Comparison of ENCODE assay signal across 8 cellular contexts in the genomic region with DNA sequence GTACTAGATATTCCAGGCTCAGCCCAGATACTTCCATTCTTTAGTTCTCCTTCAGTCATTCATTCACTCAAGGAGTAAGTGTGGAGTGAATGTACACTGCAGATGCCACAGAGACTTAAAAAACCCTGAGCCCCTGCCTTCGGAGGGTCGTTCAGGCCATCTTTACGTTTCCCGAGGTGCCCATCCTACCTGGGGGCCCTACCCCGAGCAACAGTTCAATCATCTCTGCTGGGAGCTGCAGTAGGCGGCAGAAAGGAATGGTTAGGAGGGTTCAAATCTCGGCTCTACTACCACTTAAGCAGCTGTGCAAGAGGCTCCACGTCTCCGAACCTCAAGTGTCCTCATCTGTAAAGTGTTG.
A peak's percentile ranks its signal among the peaks of the same experiment; 100 is the strongest.
DNase-seq lines count a peak whose midpoint lies in the region; ATAC-seq and TF ChIP-seq lines count a peak whose summit lies in the region.

No MANE protein-coding gene starts in this region.

- no peak for TF ChIP-seq CTCF in cardiac fibroblast (IDR thresholded peaks at IDR 0.05; ENCODE audit: low read depth, low read length)

- peaks cover 15% of the 10 kb centered on the region for H3K4me1 ChIP-seq in ACC112 (ENCODE audit: control insufficient read depth, insufficient read depth, low read length, unreplicated experiment)
- peaks cover 9 to 11% of the 10 kb centered on the region in 2 donors for H3K4me1 ChIP-seq in mucosa of rectum (ENCODE audit: control insufficient read depth in 2 of 2, insufficient read depth in 2 of 2, low read length in 2 of 2)

- H3K9ac ChIP-seq in mucosa of rectum (ENCODE audit: low read depth in 1 of 2, low read length in 2 of 2) = peak overlapping the region; percentile 95 to 98

- H3K27ac ChIP-seq in ACC112 (ENCODE audit: low read depth, low read length) (peak overlapping the region; percentile 81), mucosa of rectum (ENCODE audit: low read depth in 2 of 2, low read length in 2 of 2) (peak overlapping the region; percentile 69 to 78)

- peak; percentile 21 for ATAC-seq in HG03066 (IDR thresholded peaks at IDR 0.05; ENCODE audit: low read depth, unreplicated experiment)
- no peak for ATAC-seq in GM18870 (IDR thresholded peaks at IDR 0.05; ENCODE audit: unreplicated experiment)
- no peak for ATAC-seq in GM19351 (IDR thresholded peaks at IDR 0.05; ENCODE audit: unreplicated experiment)

- peak overlapping the region; percentile 86 for H3K4me3 ChIP-seq in ACC112 (ENCODE audit: low read depth, low read length)
- H3K4me3 ChIP-seq in cardiac fibroblast (replicated peaks in 1 of 2; ENCODE audit: low read depth in 2 of 2, low read length in 2 of 2) = peak overlapping the region; percentile 91 to 99
- peak overlapping the region; percentile 80 to 90 for H3K4me3 ChIP-seq in mucosa of rectum (ENCODE audit: low read length in 2 of 2)

- no peak for DNase-seq in cardiac fibroblast (ENCODE audit: low read depth in 2 of 2)
- DNase-seq in NCI-H82 (lab: John Stamatoyannopoulos, UW) = no peak
- DNase-seq in AG08395 (ENCODE audit: low spot score) = no peak

- H2AFZ ChIP-seq in ACC112 (ENCODE audit: low read length, unreplicated experiment) = no peak overlapping the region

- H3K9me3 ChIP-seq in mucosa of rectum (ENCODE audit: control insufficient read depth in 2 of 2, low read length in 2 of 2) = no peaks in the 10 kb centered on the region

- H3K27me3 ChIP-seq in ACC112 (ENCODE audit: insufficient read depth, low read length) = peaks cover 9% of the 10 kb centered on the region
- H3K27me3 ChIP-seq in mucosa of rectum (ENCODE audit: control insufficient read depth in 2 of 2, insufficient read depth in 2 of 2, low read length in 2 of 2) = no peaks in the 10 kb centered on the region

- peaks cover 28% of the 10 kb centered on the region; the same call in 1 of the 2 replicates for H3K36me3 ChIP-seq in ACC112 (ENCODE audit: insufficient read depth, low read length)
- H3K36me3 ChIP-seq in mucosa of rectum (ENCODE audit: control insufficient read depth in 2 of 2, insufficient read depth in 2 of 2, low read length in 2 of 2) = peaks cover 28 to 30% of the 10 kb centered on the region in 2 donors

- peaks cover 44% of the 10 kb centered on the region for H3K79me2 ChIP-seq in ACC112 (ENCODE audit: control insufficient read depth, insufficient read depth, low read length, unreplicated experiment)
